In the genomic region with DNA sequence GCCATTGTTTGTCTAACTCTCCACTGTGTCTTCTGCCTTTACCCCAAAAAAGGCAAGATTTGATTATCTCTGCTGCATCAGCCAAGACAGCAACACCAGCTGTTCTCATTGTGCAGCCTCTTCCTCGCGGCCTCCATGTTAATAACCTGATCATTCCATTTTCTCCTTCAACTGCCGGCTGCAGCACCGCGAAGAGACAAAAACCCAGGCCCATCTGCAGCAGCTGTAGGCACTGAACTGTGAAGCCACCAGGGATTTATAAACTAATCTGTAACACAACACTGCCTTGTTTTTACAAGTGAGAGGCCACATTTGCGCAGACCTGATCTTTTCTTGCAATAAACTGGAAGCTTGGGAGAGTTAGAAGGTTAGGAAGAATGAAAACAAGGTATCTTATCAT, we compare ENCODE assay signal across 19 cellular contexts.
DNase-seq lines count a peak whose midpoint lies in the region; ATAC-seq and TF ChIP-seq lines count a peak whose summit lies in the region.
"Had no signal": no experiment of that assay in that cellular context is flagged by ENCODE, and none has a peak within 500 bp of the region (broad histone marks: within the 10 kb centered on the region; RNA-seq: fewer than 3 reads in every experiment).

No MANE protein-coding gene starts in this region.

- H3K9me3 ChIP-seq in A673 (ENCODE audit: low read depth, low read length, poor library complexity, severe bottlenecking), result no peaks in the 10 kb centered on the region
- H3K9me3 ChIP-seq in smooth muscle cell (replicated peaks; ENCODE audit: low read depth), result no peaks in the 10 kb centered on the region
- H3K9me3 ChIP-seq: lower lobe of right lung, Peyer's patch, sigmoid colon, upper lobe of left lung had no signal

- H3K4me3 ChIP-seq in A673 (ENCODE audit: low read depth, low read length, poor library complexity, severe bottlenecking) (no peak overlapping the region), smooth muscle cell (no peak overlapping the region)
- H3K4me3 ChIP-seq: GM23248, lower lobe of right lung, Peyer's patch, sigmoid colon, upper lobe of left lung had no signal

- H3K27me3 ChIP-seq in A673 (replicated peaks; ENCODE audit: insufficient read depth, low read depth, low read length, poor library complexity) (no peaks in the 10 kb centered on the region), smooth muscle cell (ENCODE audit: low read depth) (no peaks in the 10 kb centered on the region)
- H3K27me3 ChIP-seq: Peyer's patch, sigmoid colon, upper lobe of left lung had no signal

- H4K20me1 ChIP-seq in smooth muscle cell (ENCODE audit: low read depth), result no peaks in the 10 kb centered on the region

- intact Hi-C loops in A673 (cut with micrococcal nuclease; ENCODE audit: unreplicated experiment), result no loop called here

- CTCF ChIA-PET in A673 (lab: Charles Lee), result no interaction called here

- DNase-seq in A673 (ENCODE audit: low spot score) (peak; percentile 70), NCI-H1105 treated with DMSO at 0.1 percent for 48 hours (lab: John Stamatoyannopoulos, UW) (peak; percentile 90), NCI-H2171 (lab: John Stamatoyannopoulos, UW) (peak; percentile 91), SHP77 (lab: John Stamatoyannopoulos, UW) (peak; percentile 81 to 91), activated T-cell treated with anti-CD3 and anti-CD28 coated beads for 4 hours (no peak), smooth muscle cell (lab: John Stamatoyannopoulos, UW; ENCODE audit: unreplicated experiment) (no peak)
- no peak for DNase-seq in stimulated activated CD4-positive, alpha-beta T cell treated with anti-CD3 and anti-CD28 coated beads, Interleukin-12 subunit alpha, Interleukin-12 subunit beta, amount 100 ng/mL, for 4 hours
- DNase-seq: activated B cell treated with CpG ODN at 0.5 μM for 24 hours; activated naive CD4-positive, alpha-beta T cell treated with anti-CD3 and anti-CD28 coated beads for 36 hours; GM23248; lower lobe of right lung; MV-4-11; Peyer's patch; sigmoid colon; T-cell; upper lobe of left lung had no signal

- POLR2A ChIA-PET in A673 (lab: Charles Lee; ENCODE audit: low non-redundant PET), result no interaction called here

- 57% methylated on average over 6 of the region's 6 CpGs for WGBS in smooth muscle cell (ENCODE audit: low lambda C conversion rate)

- H3K9ac ChIP-seq in smooth muscle cell (ENCODE audit: low read depth), result no peak overlapping the region
- H3K9ac ChIP-seq: GM23248 had no signal

- ATAC-seq in GM18519 (IDR thresholded peaks at IDR 0.05; ENCODE audit: low FRiP score, unreplicated experiment), result no peak
- ATAC-seq: HepG2; lower lobe of right lung; stimulated activated effector memory CD8-positive, alpha-beta T cell treated with anti-CD3 and anti-CD28 coated beads, Interleukin-12 subunit alpha, Interleukin-12 subunit beta, amount 100 ng/mL, for 72 hours; T-cell had no signal

- TF ChIP-seq CTCF in A673 (conservative IDR thresholded peaks at IDR 0.05; ENCODE audit: low read depth, low read length), result no peak
- no peak for TF ChIP-seq CTCF in smooth muscle cell (IDR thresholded peaks at IDR 0.05; ENCODE audit: borderline replicate concordance, insufficient read depth, poor library complexity, severe bottlenecking)

- no TSS peak for BruUV-seq in A673 (replicated peaks; lab: Mats Ljungman, UMichigan)

- H2AFZ ChIP-seq in smooth muscle cell (ENCODE audit: low read depth), result no peak overlapping the region
- H2AFZ ChIP-seq: GM23248 had no signal

- H3F3A ChIP-seq in smooth muscle cell (ENCODE audit: low read depth), result no peaks in the 10 kb centered on the region

- H3K79me2 ChIP-seq in smooth muscle cell (ENCODE audit: low read depth), result no peaks in the 10 kb centered on the region

- no peaks in the 10 kb centered on the region for H3K36me3 ChIP-seq in A673 (ENCODE audit: insufficient read depth, low read length, poor library complexity, severe bottlenecking)
- no peaks in the 10 kb centered on the region for H3K36me3 ChIP-seq in smooth muscle cell (ENCODE audit: low read depth)
- H3K36me3 ChIP-seq: lower lobe of right lung, sigmoid colon, upper lobe of left lung had no signal

- H3K4me1 ChIP-seq in A673 (ENCODE audit: insufficient read depth, low read length, poor library complexity, severe bottlenecking), result peaks cover 17% of the 10 kb centered on the region
- peaks cover 3% of the 10 kb centered on the region for H3K4me1 ChIP-seq in smooth muscle cell (ENCODE audit: low read depth)
- H3K4me1 ChIP-seq: lower lobe of right lung, Peyer's patch, sigmoid colon, upper lobe of left lung had no signal

- H3K27ac ChIP-seq in A673 (ENCODE audit: low read depth, low read length, poor library complexity, severe bottlenecking) (no peak overlapping the region), smooth muscle cell (ENCODE audit: low read depth) (no peak overlapping the region)
- H3K27ac ChIP-seq: GM23248, lower lobe of right lung, Peyer's patch, sigmoid colon, upper lobe of left lung had no signal

- no peak overlapping the region for H3K4me2 ChIP-seq in smooth muscle cell

Comparison
In these comparisons a context has a peak if more than half of its experiments do, and no peak if none do; other contexts are left out.
1. DNase-seq: peak in A673 (single experiment), NCI-H1105 treated with DMSO at 0.1 percent for 48 hours (single experiment), NCI-H2171 (single experiment) and SHP77 (2 of 2); none in activated T-cell treated with anti-CD3 and anti-CD28 coated beads for 4 hours (single experiment), stimulated activated CD4-positive, alpha-beta T cell treated with anti-CD3 and anti-CD28 coated beads, Interleukin-12 subunit alpha, Interleukin-12 subunit beta, amount 100 ng/mL, for 4 hours (single experiment) and smooth muscle cell (single experiment).